In genomic region chr17:28705074-28705659, GRCh38 we compare ENCODE assay signal across 23 cellular contexts. TPM values are rescaled to one million over a fixed set of nuclear protein-coding genes. Genes with fewer than 3 reads are reported as not detected.
A peak's percentile ranks its signal among the peaks of the same experiment; 100 is the strongest.
DNase-seq lines count a peak whose midpoint lies in the region; ATAC-seq and TF ChIP-seq lines count a peak whose summit lies in the region.
"Had no signal": no experiment of that assay in that cellular context is flagged by ENCODE, and none has a peak within 500 bp of the region (broad histone marks: within the 10 kb centered on the region; RNA-seq: fewer than 3 reads in every experiment).

No MANE protein-coding gene starts in this region.

- H3K27ac ChIP-seq in cardiac muscle cell (peak overlapping the region; percentile 57), right cardiac atrium (ENCODE audit: low read length) (no peak overlapping the region), lower lobe of right lung (no peak overlapping the region)
- H3K27ac ChIP-seq: body of pancreas, esophagus squamous epithelium, KMS-11, left lung, ovary, right lobe of liver, vagina had no signal

- TF ChIP-seq CTCF in cardiac muscle cell (IDR thresholded peaks at IDR 0.05; ENCODE audit: low read depth, low read length) = no peak
- TF ChIP-seq CTCF in lower lobe of right lung (IDR thresholded peaks at IDR 0.05) = no peak

- no peaks in the 10 kb centered on the region for H3K9me3 ChIP-seq in cardiac muscle cell (ENCODE audit: low read depth)
- H3K9me3 ChIP-seq in right cardiac atrium (ENCODE audit: control insufficient read depth, low read length) = no peaks in the 10 kb centered on the region
- H3K9me3 ChIP-seq in NT2/D1 (ENCODE audit: insufficient read depth, low read length) = no peaks in the 10 kb centered on the region
- H3K9me3 ChIP-seq in lower lobe of right lung = no peaks in the 10 kb centered on the region
- H3K9me3 ChIP-seq: body of pancreas, esophagus squamous epithelium, left lung, ovary, right lobe of liver, vagina had no signal

- no peaks in the 10 kb centered on the region for H3K27me3 Mint-ChIP-seq in effector memory CD8-positive, alpha-beta T cell
- H3K27me3 Mint-ChIP-seq in stimulated activated naive CD8-positive, alpha-beta T cell treated with anti-CD3 and anti-CD28 coated beads, Interleukin-15, amount 100 ng/mL, for 72 hours = no peaks in the 10 kb centered on the region
- H3K27me3 Mint-ChIP-seq: activated B cell treated with CpG ODN at 0.5 μM for 24 hours had no signal

- WGBS in right cardiac atrium = 72% methylated on average over 5 of the region's 5 CpGs

- H3K36me3 Mint-ChIP-seq in effector memory CD8-positive, alpha-beta T cell (ENCODE audit: insufficient read depth) = peaks cover 36% of the 10 kb centered on the region

- DNase-seq in cardiac muscle cell (ENCODE audit: low read depth in 1 of 2, low spot score in 1 of 2) = no peak
- no peak for DNase-seq in right cardiac atrium
- DNase-seq in NT2/D1 (ENCODE audit: low read depth, low spot score) = no peak
- DNase-seq in effector memory CD8-positive, alpha-beta T cell = no peak
- DNase-seq in stimulated activated naive CD8-positive, alpha-beta T cell treated with anti-CD3 and anti-CD28 coated beads, Interleukin-15, amount 100 ng/mL, for 72 hours = no peak
- no peak for DNase-seq in mesenteric fat pad (ENCODE audit: low spot score)
- no peak for DNase-seq in lower lobe of right lung
- DNase-seq: activated B cell treated with CpG ODN at 0.5 μM for 24 hours, body of pancreas, esophagus squamous epithelium, HCEC 1CT, left lung, NCI-H2081 treated with DMSO at 0.1 percent for 48 hours, NCI-H524 treated with DMSO at 0.1 percent for 48 hours, ovary, right lobe of liver, Right ventricle myocardium superior, substantia nigra had no signal

- H3K4me1 Mint-ChIP-seq in effector memory CD8-positive, alpha-beta T cell (ENCODE audit: low read depth in 2 of 2) = peaks cover 0 to 4% of the 10 kb centered on the region in 2 donors
- no peaks in the 10 kb centered on the region for H3K4me1 Mint-ChIP-seq in stimulated activated naive CD8-positive, alpha-beta T cell treated with anti-CD3 and anti-CD28 coated beads, Interleukin-15, amount 100 ng/mL, for 72 hours

- no peak overlapping the region for H3K4me3 Mint-ChIP-seq in effector memory CD8-positive, alpha-beta T cell
- H3K4me3 Mint-ChIP-seq in stimulated activated naive CD8-positive, alpha-beta T cell treated with anti-CD3 and anti-CD28 coated beads, Interleukin-15, amount 100 ng/mL, for 72 hours = no peak overlapping the region
- H3K4me3 Mint-ChIP-seq: activated B cell treated with CpG ODN at 0.5 μM for 24 hours; T-helper 1 cell treated with Interleukin-12 subunit alpha and Interleukin-12 subunit beta and Interleukin-4 antibody, amounts not matched to agents 30 μg/mL and 1 μg/mL, for 36 hours had no signal

- ATAC-seq in right cardiac atrium = no peak
- no peak for ATAC-seq in effector memory CD8-positive, alpha-beta T cell (replicated peaks)
- peak; percentile 11 for ATAC-seq in stimulated activated naive CD8-positive, alpha-beta T cell treated with anti-CD3 and anti-CD28 coated beads, Interleukin-15, amount 100 ng/mL, for 72 hours
- ATAC-seq in HG02973 (IDR thresholded peaks at IDR 0.05; ENCODE audit: unreplicated experiment) = no peak
- no peak for ATAC-seq in lower lobe of right lung
- ATAC-seq: body of pancreas, left lung had no signal

- H3K4me1 ChIP-seq in cardiac muscle cell (ENCODE audit: low read depth) = peaks cover 5% of the 10 kb centered on the region
- H3K4me1 ChIP-seq in right cardiac atrium (ENCODE audit: control insufficient read depth, insufficient read depth, low read length) = peaks cover 3% of the 10 kb centered on the region
- peaks cover 30% of the 10 kb centered on the region for H3K4me1 ChIP-seq in NT2/D1 (ENCODE audit: insufficient read depth, insufficient read length)
- no peaks in the 10 kb centered on the region for H3K4me1 ChIP-seq in lower lobe of right lung
- H3K4me1 ChIP-seq: body of pancreas, left lung had no signal

- peak overlapping the region; percentile 52 for H3K9ac ChIP-seq in NT2/D1 (ENCODE audit: insufficient read length, low read depth)
- H3K9ac ChIP-seq: KMS-11 had no signal

- intact Hi-C loops in right cardiac atrium (cut with DNase I) (no loop called here), lower lobe of right lung (cut with DNase I) (no loop called here)

- no peaks in the 10 kb centered on the region for H3K9me3 Mint-ChIP-seq in effector memory CD8-positive, alpha-beta T cell
- H3K9me3 Mint-ChIP-seq in stimulated activated naive CD8-positive, alpha-beta T cell treated with anti-CD3 and anti-CD28 coated beads, Interleukin-15, amount 100 ng/mL, for 72 hours = no peaks in the 10 kb centered on the region
- H3K9me3 Mint-ChIP-seq: activated B cell treated with CpG ODN at 0.5 μM for 24 hours; activated T-helper 2 cell treated with anti-CD3 and anti-CD28 coated beads, Interferon-gamma antibody, Interleukin-2, Interleukin-4, amounts not matched to agents 10 μg/mL and 5 μg/mL and 100 μg/mL, durations not matched to agents 14 hours and 24 hours and 36 hours; T-helper 1 cell treated with Interleukin-12 subunit alpha and Interleukin-12 subunit beta and Interleukin-4 antibody, amounts not matched to agents 30 μg/mL and 1 μg/mL, for 36 hours had no signal

- no peaks in the 10 kb centered on the region for H3K27me3 ChIP-seq in cardiac muscle cell
- no peaks in the 10 kb centered on the region for H3K27me3 ChIP-seq in right cardiac atrium (ENCODE audit: control insufficient read depth, insufficient read depth)
- H3K27me3 ChIP-seq in NT2/D1 (ENCODE audit: insufficient read depth, insufficient read length) = no peaks in the 10 kb centered on the region
- H3K27me3 ChIP-seq in lower lobe of right lung (ENCODE audit: low read depth) = no peaks in the 10 kb centered on the region
- H3K27me3 ChIP-seq: body of pancreas, esophagus squamous epithelium, left lung, ovary, right lobe of liver, vagina had no signal

- H3K27ac Mint-ChIP-seq in effector memory CD8-positive, alpha-beta T cell = peak overlapping the region; percentile 62 to 71
- H3K27ac Mint-ChIP-seq in stimulated activated naive CD8-positive, alpha-beta T cell treated with anti-CD3 and anti-CD28 coated beads, Interleukin-15, amount 100 ng/mL, for 72 hours = peak overlapping the region in 1 of 2 donors; percentile 80
- H3K27ac Mint-ChIP-seq: activated B cell treated with CpG ODN at 0.5 μM for 24 hours; T-helper 1 cell treated with Interleukin-12 subunit alpha and Interleukin-12 subunit beta and Interleukin-4 antibody, amounts not matched to agents 30 μg/mL and 1 μg/mL, for 36 hours had no signal

- H3K36me3 ChIP-seq in cardiac muscle cell (peaks cover 22% of the 10 kb centered on the region), NT2/D1 (ENCODE audit: insufficient read depth, insufficient read length, low read length) (peaks cover 63% of the 10 kb centered on the region), lower lobe of right lung (peaks cover 47% of the 10 kb centered on the region)
- H3K36me3 ChIP-seq: ovary had no signal

- H3K4me3 ChIP-seq in cardiac muscle cell = no peak overlapping the region
- no peak overlapping the region for H3K4me3 ChIP-seq in right cardiac atrium (ENCODE audit: low read length)
- H3K4me3 ChIP-seq in NT2/D1 (ENCODE audit: insufficient read length, low read depth) = no peak overlapping the region
- no peak overlapping the region for H3K4me3 ChIP-seq in lower lobe of right lung
- H3K4me3 ChIP-seq: body of pancreas, esophagus squamous epithelium, left lung, ovary, right lobe of liver, vagina had no signal

RNA-seq across cellular contexts. Expression of gene PROCA1, which starts 6.5 kb away (rescaled TPM):
- total RNA-seq in cardiac muscle cell = 19.4 and 44.8 TPM in 2 replicates
- polyA plus RNA-seq in cardiac muscle cell = 7.8 and 11.1 TPM in 2 replicates
- total RNA-seq in right cardiac atrium = 1 to 10 TPM; 1.3 to 3.3 (median 2.5) TPM
- 2.2 TPM for polyA plus RNA-seq in right cardiac atrium
- total RNA-seq in mesenteric fat pad = 1.3 TPM
- total RNA-seq in lower lobe of right lung = 4.4 TPM
- total RNA-seq: body of pancreas had no signal

RNA-seq across cellular contexts. Expression of gene RAB34, which starts 12.5 kb away (rescaled TPM):
- 256 and 276 TPM in 2 replicates for total RNA-seq in cardiac muscle cell
- 177 and 186 TPM in 2 replicates for polyA plus RNA-seq in cardiac muscle cell
- total RNA-seq in right cardiac atrium = 10 to 100 TPM; 56.9 to 62.2 (median 59.8) TPM
- 57.6 TPM for polyA plus RNA-seq in right cardiac atrium
- total RNA-seq in mesenteric fat pad = 43.3 TPM
- 62.3 TPM for total RNA-seq in lower lobe of right lung

RNA-seq across cellular contexts. Expression of gene RPL23A, which starts 14.6 kb away (rescaled TPM):
- total RNA-seq in cardiac muscle cell = 332 and 489 TPM in 2 replicates
- 944 and 1,028 TPM in 2 replicates for polyA plus RNA-seq in cardiac muscle cell
- 1,000 to 10,000 TPM in 1 of 4 donors, 100 to 1,000 TPM in 3; 939 to 1,151 (median 992) TPM for total RNA-seq in right cardiac atrium
- 817 TPM for polyA plus RNA-seq in right cardiac atrium
- total RNA-seq in mesenteric fat pad = 1,078 TPM
- total RNA-seq in lower lobe of right lung = 1,156 TPM

RNA-seq across cellular contexts. Expression of gene TLCD1, which starts 20.9 kb away (rescaled TPM):
- total RNA-seq in cardiac muscle cell (3.0 and 7.8 TPM in 2 replicates), right cardiac atrium (1 to 10 TPM; 1.7 to 3.8 (median 2.5) TPM), mesenteric fat pad (3.4 TPM), lower lobe of right lung (19.8 TPM)
- polyA plus RNA-seq in cardiac muscle cell (7.2 and 15.4 TPM in 2 replicates), right cardiac atrium (1.5 TPM)

RNA-seq across cellular contexts. Expression of gene NEK8, which starts 23.4 kb away (rescaled TPM):
- total RNA-seq in cardiac muscle cell (5.0 and 7.7 TPM in 2 replicates), right cardiac atrium (1 to 10 TPM; 1.0 to 1.6 (median 1.2) TPM), mesenteric fat pad (2.3 TPM), lower lobe of right lung (11.3 TPM)
- polyA plus RNA-seq in cardiac muscle cell (9.0 and 13.6 TPM in 2 replicates), right cardiac atrium (0.81 TPM)
